24 cellular contexts compared by ENCODE assay signal in the genomic region with DNA sequence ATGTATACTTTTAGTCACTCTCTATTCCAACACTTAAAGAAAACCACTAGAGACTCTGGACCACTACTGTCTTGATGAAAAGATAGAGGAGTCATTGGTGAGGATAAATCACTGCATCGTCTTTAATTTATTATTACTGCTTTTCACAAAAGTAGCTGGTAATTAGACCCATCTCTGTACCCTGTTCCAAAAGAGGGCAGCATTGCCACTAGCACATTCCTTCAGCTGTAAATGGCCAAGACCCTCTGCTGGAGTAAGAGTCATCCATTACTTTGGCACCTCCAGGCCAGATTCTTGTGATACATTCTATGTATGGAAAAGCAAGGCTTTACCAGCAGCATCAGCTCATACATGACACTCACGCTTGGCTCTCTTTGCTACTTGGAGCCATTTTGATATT. TPM values are rescaled to one million over a fixed set of nuclear protein-coding genes. Genes with fewer than 3 reads are reported as not detected.
DNase-seq lines count a peak whose midpoint lies in the region; ATAC-seq and TF ChIP-seq lines count a peak whose summit lies in the region.
"Had no signal": no experiment of that assay in that cellular context is flagged by ENCODE, and none has a peak within 500 bp of the region (broad histone marks: within the 10 kb centered on the region; RNA-seq: fewer than 3 reads in every experiment).

No MANE protein-coding gene starts in this region.

- 93 to 96% methylated on average over 2 of the region's 2 CpGs for WGBS in heart right ventricle, 2 donors
- 83 to 88% (median 87%) methylated on average over 2 of the region's 2 CpGs for WGBS in stomach, 5 donors

- TF ChIP-seq CTCF in heart right ventricle (IDR thresholded peaks at IDR 0.05), result no peak
- no peak for TF ChIP-seq CTCF in stomach (IDR thresholded peaks at IDR 0.05)

- intact Hi-C loops in heart right ventricle (cut with DNase I) (no loop called here), stomach (cut with DNase I; ENCODE audit: low total_unique reads) (no loop called here)

- H3K27ac Mint-ChIP-seq in CD8-positive, alpha-beta memory T cell, result peak overlapping the region; percentile 85 to 97 (median 94)
- H3K27ac Mint-ChIP-seq in natural killer cell treated with Interleukin-12 subunit alpha and Interleukin-12 subunit beta and Interleukin-15 and Interleukin-18, amount 100 ng/mL, for 72 hours, result peak overlapping the region; percentile 87 to 96

- H3K4me3 ChIP-seq in CD8-positive, alpha-beta memory T cell (ENCODE audit: low read length), result no peak overlapping the region
- H3K4me3 ChIP-seq in heart right ventricle (no peak overlapping the region), stomach (no peak overlapping the region)
- H3K4me3 ChIP-seq: thyroid gland, vagina had no signal

- no peak for DNase-seq in CD8-positive, alpha-beta memory T cell
- DNase-seq in M059J (ENCODE audit: low read depth) (peak; percentile 17), caudate nucleus (lab: John Stamatoyannopoulos, UW) (no peak), amygdala (lab: John Stamatoyannopoulos, UW) (no peak), heart right ventricle (no peak), SKM-1 treated with dmso at 0.1 percent for 144 hours (lab: John Stamatoyannopoulos, UW; ENCODE audit: unreplicated experiment) (no peak), stomach (no peak)
- DNase-seq in natural killer cell treated with Interleukin-12 subunit alpha and Interleukin-12 subunit beta and Interleukin-15 and Interleukin-18, amount 100 ng/mL, for 72 hours (ENCODE audit: low spot score), result no peak
- DNase-seq: activated CD4-positive, alpha-beta T cell treated with anti-CD3 and anti-CD28 coated beads for 48 hours; activated naive CD4-positive, alpha-beta T cell treated with anti-CD3 and anti-CD28 coated beads, Interleukin-2, amount 50 U/mL, for 16 hours; aorta; central memory CD4-positive, alpha-beta T cell; dermis blood vessel endothelial cell; H9; hypothalamus; mesenchymal stem cell; NCI-H2029 treated with DMSO at 0.1 percent for 48 hours; NCI-H2227 treated with DMSO at 0.1 percent for 48 hours; SK-N-SH; T-helper 2 cell; thyroid gland had no signal

- no peaks in the 10 kb centered on the region for H3K27me3 ChIP-seq in CD8-positive, alpha-beta memory T cell (ENCODE audit: insufficient read depth, low read length, poor library complexity, severe bottlenecking)
- H3K27me3 ChIP-seq in heart right ventricle (peaks cover 0 to 4% (median 0%) of the 10 kb centered on the region in 7 donors), stomach (no peaks in the 10 kb centered on the region)
- H3K27me3 ChIP-seq: thyroid gland, vagina had no signal

- H3K4me1 Mint-ChIP-seq in CD8-positive, alpha-beta memory T cell, result peaks cover 47 to 57% (median 51%) of the 10 kb centered on the region in 3 donors
- peaks cover 29 to 41% of the 10 kb centered on the region in 2 donors for H3K4me1 Mint-ChIP-seq in natural killer cell treated with Interleukin-12 subunit alpha and Interleukin-12 subunit beta and Interleukin-15 and Interleukin-18, amount 100 ng/mL, for 72 hours (ENCODE audit: low read depth in 2 of 2)

- H3K36me3 ChIP-seq in CD8-positive, alpha-beta memory T cell (ENCODE audit: insufficient read depth, low read length), result no peaks in the 10 kb centered on the region
- H3K36me3 ChIP-seq in heart right ventricle (no peaks in the 10 kb centered on the region), stomach (no peaks in the 10 kb centered on the region)
- H3K36me3 ChIP-seq: thyroid gland, vagina had no signal

- H3K27ac ChIP-seq in CD8-positive, alpha-beta memory T cell (ENCODE audit: low read depth, low read length), result peak overlapping the region; percentile 64
- peak overlapping the region; percentile 76 for H3K27ac ChIP-seq in caudate nucleus (ENCODE audit: low read depth, low read length)
- peak overlapping the region in 1 of 10 donors; percentile 63 for H3K27ac ChIP-seq in heart right ventricle
- H3K27ac ChIP-seq in stomach, result peak overlapping the region in 1 of 5 donors; percentile 20
- H3K27ac ChIP-seq: thyroid gland, vagina had no signal

- no peaks in the 10 kb centered on the region for H3K9me3 ChIP-seq in CD8-positive, alpha-beta memory T cell (ENCODE audit: low read length)
- H3K9me3 ChIP-seq in heart right ventricle (peaks cover 0 to 2% (median 0%) of the 10 kb centered on the region in 11 donors), stomach (no peaks in the 10 kb centered on the region)
- H3K9me3 ChIP-seq: SK-N-SH, thyroid gland, vagina had no signal

- peaks cover 0 to under 1% of the 10 kb centered on the region in 2 donors for H3K27me3 Mint-ChIP-seq in CD8-positive, alpha-beta memory T cell
- H3K27me3 Mint-ChIP-seq in natural killer cell treated with Interleukin-12 subunit alpha and Interleukin-12 subunit beta and Interleukin-15 and Interleukin-18, amount 100 ng/mL, for 72 hours, result no peaks in the 10 kb centered on the region
- H3K27me3 Mint-ChIP-seq: stimulated activated naive CD8-positive, alpha-beta T cell treated with anti-CD3 and anti-CD28 coated beads, Interleukin-15, Interleukin-2, amounts not matched to agents 100 ng/mL and 50 ng/mL, for 24 hours had no signal

- H3K4me1 ChIP-seq in CD8-positive, alpha-beta memory T cell (ENCODE audit: insufficient read depth, low read length), result peaks cover 12% of the 10 kb centered on the region
- peaks cover 0 to 6% (median 0%) of the 10 kb centered on the region in 9 donors for H3K4me1 ChIP-seq in heart right ventricle
- no peaks in the 10 kb centered on the region for H3K4me1 ChIP-seq in stomach
- H3K4me1 ChIP-seq: thyroid gland, vagina had no signal

- TF ChIP-seq POLR2A in stomach (IDR thresholded peaks at IDR 0.05), result no peak

- POLR2A ChIA-PET in CD8-positive, alpha-beta memory T cell (lab: Charles Lee), result no interaction called here

- TF ChIP-seq EP300 in stomach (IDR thresholded peaks at IDR 0.05), result no peak

- H3K36me3 Mint-ChIP-seq in CD8-positive, alpha-beta memory T cell, result peaks cover 0 to 6% (median 0%) of the 10 kb centered on the region in 3 donors
- no peaks in the 10 kb centered on the region for H3K36me3 Mint-ChIP-seq in natural killer cell treated with Interleukin-12 subunit alpha and Interleukin-12 subunit beta and Interleukin-15 and Interleukin-18, amount 100 ng/mL, for 72 hours

- no peak for ATAC-seq in natural killer cell treated with Interleukin-12 subunit alpha and Interleukin-12 subunit beta and Interleukin-15 and Interleukin-18, amount 100 ng/mL, for 72 hours
- no peak for ATAC-seq in heart right ventricle
- ATAC-seq: left lobe of liver had no signal

- peaks cover 0 to 3% (median 0%) of the 10 kb centered on the region in 5 donors for H3K9me3 Mint-ChIP-seq in CD8-positive, alpha-beta memory T cell
- H3K9me3 Mint-ChIP-seq in natural killer cell treated with Interleukin-12 subunit alpha and Interleukin-12 subunit beta and Interleukin-15 and Interleukin-18, amount 100 ng/mL, for 72 hours, result no peaks in the 10 kb centered on the region

- H3K4me3 Mint-ChIP-seq in CD8-positive, alpha-beta memory T cell, result peak overlapping the region in 4 of 7 donors; percentile 11 to 88 (median 69)
- peak overlapping the region; percentile 83 for H3K4me3 Mint-ChIP-seq in natural killer cell treated with Interleukin-12 subunit alpha and Interleukin-12 subunit beta and Interleukin-15 and Interleukin-18, amount 100 ng/mL, for 72 hours
- H3K4me3 Mint-ChIP-seq: H9 had no signal

- CTCF ChIA-PET in CD8-positive, alpha-beta memory T cell (lab: Charles Lee), result interaction anchor here (1.2 to 4.4 kb wide), 2 partner anchors 20 to 22 kb away, joined by 3 to 19 read pairs; no protein-coding TSS in a partner anchor

RNA-seq across cellular contexts. Expression of a gene that starts 49.5 kb away (rescaled TPM):
- total RNA-seq in CD8-positive, alpha-beta memory T cell, result 10 to 100 TPM; 49.9 to 50.0 TPM
- 43.3 TPM for polyA plus RNA-seq in CD8-positive, alpha-beta memory T cell
- 16.8 and 28.1 TPM in 2 replicates for total RNA-seq in M059J (2014; rRNA removed; shearing (Covaris generic))
- 10 to 100 TPM; 48.1 to 61.0 TPM for total RNA-seq in natural killer cell treated with Interleukin-12 subunit alpha and Interleukin-12 subunit beta and Interleukin-15 and Interleukin-18, amount 100 ng/mL, for 72 hours
- 10 to 100 TPM; 23.7 to 37.4 (median 28.9) TPM for total RNA-seq in heart right ventricle
- 10 to 100 TPM; 12.3 to 23.5 TPM for polyA plus RNA-seq in heart right ventricle
- 10 to 100 TPM; 12.8 to 53.3 (median 37.1) TPM for total RNA-seq in stomach
- 10 to 100 TPM; 11.0 to 17.9 (median 13.2) TPM for polyA plus RNA-seq in stomach
